10 cellular contexts compared by ENCODE assay signal in the genomic region with DNA sequence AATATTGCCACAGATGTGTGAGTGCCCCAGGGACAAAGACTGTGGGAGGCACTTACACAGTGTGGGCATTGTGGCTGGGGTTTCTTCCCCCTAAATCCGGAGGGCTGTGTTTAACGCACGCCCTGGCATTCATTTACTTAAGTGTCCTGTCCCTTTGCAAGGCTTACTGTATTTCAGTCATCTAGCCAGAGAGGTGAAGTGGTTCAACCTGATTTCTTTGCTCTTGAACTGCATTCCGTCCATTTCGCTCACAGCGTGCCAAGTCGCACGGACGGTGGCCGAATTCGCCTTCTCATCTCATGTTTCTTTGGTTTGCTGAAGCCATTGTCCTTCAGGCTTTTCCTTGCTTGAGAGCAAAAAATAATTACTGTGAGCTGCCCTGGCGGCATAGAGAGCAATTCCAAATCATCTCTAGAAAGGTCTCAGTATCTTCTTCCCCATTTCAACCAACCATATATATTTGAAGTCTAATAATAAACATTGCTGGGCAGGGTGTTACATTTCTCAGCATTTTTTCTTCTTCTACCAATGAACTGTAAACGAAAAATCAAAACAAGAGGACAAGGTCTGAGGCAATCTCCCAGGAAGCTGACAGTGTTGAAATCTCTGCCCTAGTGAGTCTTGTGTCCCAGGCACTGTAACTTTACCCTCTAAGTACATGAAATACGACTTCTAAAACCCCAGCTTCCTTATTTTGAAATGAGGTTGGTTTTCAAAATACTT. TPM values are rescaled to one million over a fixed set of nuclear protein-coding genes. Genes with fewer than 3 reads are reported as not detected.
DNase-seq lines count a peak whose midpoint lies in the region; ATAC-seq, FAIRE-seq and TF ChIP-seq lines count a peak whose summit lies in the region.
"Had no signal": no experiment of that assay in that cellular context is flagged by ENCODE, and none has a peak within 500 bp of the region (broad histone marks: within the 10 kb centered on the region; RNA-seq: fewer than 3 reads in every experiment).

No MANE protein-coding gene starts in this region.

- POLR2A ChIA-PET in K562 (lab: Yijun Ruan, JAX): no interaction called here

- no peak for TF ChIP-seq RAD21 in K562 (CRISPR knock-in tag; conservative IDR thresholded peaks at IDR 0.05 in 1 of 2, IDR thresholded peaks at IDR 0.05 in 1 of 2)

- DNase-seq in Right ventricle myocardium superior: no peak
- no peak for DNase-seq in left ventricle myocardium inferior
- DNase-seq in K562 (ENCODE audit: extremely low read depth in 1 of 4, low spot score in 3 of 4): no peak
- peak; percentile 81 for DNase-seq in lung (ENCODE audit: low spot score)
- no peak for DNase-seq in activated naive CD4-positive, alpha-beta T cell (lab: John Stamatoyannopoulos, UW)
- DNase-seq in HuH-7.5 (ENCODE audit: low spot score): no peak
- DNase-seq: NCI-H146 had no signal

- CTCF ChIA-PET in K562 (lab: Yijun Ruan, JAX; ENCODE audit: low intra/inter-chr PET ratio): no interaction called here

- H3K4me1 ChIP-seq in left ventricle myocardium inferior (no peaks in the 10 kb centered on the region), K562 (replicated peaks in 1 of 2; ENCODE audit: control insufficient read depth in 2 of 2, insufficient read depth in 2 of 2, low read length in 2 of 2) (peaks cover 0 to 3% of the 10 kb centered on the region in 2 experiments; a peak in 1 of 5 replicates), lung (ENCODE audit: control insufficient read depth in 2 of 2, insufficient read depth in 2 of 2, low read length in 2 of 2) (peaks cover 0 to 6% of the 10 kb centered on the region in 2 donors)

- H3K36me3 ChIP-seq in left ventricle myocardium inferior (no peaks in the 10 kb centered on the region), K562 (ENCODE audit: control insufficient read depth, insufficient read depth, low read length) (no peaks in the 10 kb centered on the region), lung (ENCODE audit: control insufficient read depth in 2 of 2, insufficient read depth in 2 of 2, low read length in 2 of 2) (peaks cover 0 to 2% of the 10 kb centered on the region in 2 donors)

- ATAC-seq in Right ventricle myocardium superior (ENCODE audit: poor library complexity) (peak; percentile 70), K562 (no peak), lung (ENCODE audit: insufficient read depth, low FRiP score) (peak; percentile 63), GM21423 (IDR thresholded peaks at IDR 0.05; ENCODE audit: unreplicated experiment) (no peak), GM21825 (IDR thresholded peaks at IDR 0.05; ENCODE audit: unreplicated experiment) (no peak)

- H3K27ac ChIP-seq in left ventricle myocardium inferior (replicated peaks): no peak overlapping the region
- H3K27ac ChIP-seq in K562 (ENCODE audit: extremely low read depth, low read depth, low read length): no peak overlapping the region
- H3K27ac ChIP-seq in lung (ENCODE audit: low read depth in 1 of 2, low read length in 1 of 2): peak overlapping the region in 1 of 2 donors; percentile 88

- 32% methylated on average over 14 of the region's 14 CpGs for WGBS in K562 (ENCODE audit: insufficient coverage, low coverage, missing lambda C conversion rate)
- WGBS in lung, 2 donors: 57 to 66% methylated on average over 14 of the region's 14 CpGs

- in situ Hi-C loops in K562 (cut with MboI): no loop called here

- no peak for FAIRE-seq in K562 (lab: Jason Lieb, UNC)
- FAIRE-seq: D721Med had no signal

- H3K9ac ChIP-seq in K562 (ENCODE audit: insufficient read depth in 1 of 2, low read depth in 2 of 2, low read length in 2 of 2): no peak overlapping the region

- no peaks in the 10 kb centered on the region for H3K79me2 ChIP-seq in K562 (ENCODE audit: control insufficient read depth, insufficient read depth, low read length)

- intact Hi-C loops in Right ventricle myocardium superior (cut with DNase I) (no loop called here), left ventricle myocardium inferior (cut with micrococcal nuclease) (no loop called here), K562 (cut with micrococcal nuclease) (no loop called here)

- no peak for TF ChIP-seq POLR2A in K562 (conservative IDR thresholded peaks at IDR 0.05)

- no peak overlapping the region for H2AFZ ChIP-seq in K562 (ENCODE audit: low read depth, low read length)

- no peak for TF ChIP-seq EP300 in K562 (IDR thresholded peaks at IDR 0.05; ENCODE audit: low read length)

- peaks cover 4% of the 10 kb centered on the region for H4K20me1 ChIP-seq in K562 (replicated peaks; ENCODE audit: control insufficient read depth, insufficient read depth, low read length)

- no peak for TF ChIP-seq CTCF in left ventricle myocardium inferior (IDR thresholded peaks at IDR 0.05; ENCODE audit: borderline replicate concordance)
- no peak for TF ChIP-seq CTCF in K562 (IDR thresholded peaks at IDR 0.05 in 2 of 3, conservative IDR thresholded peaks at IDR 0.05 in 1 of 3; ENCODE audit: insufficient read depth in 2 of 3, low read depth in 1 of 3, low read length in 3 of 3)
- no peak for TF ChIP-seq CTCF in lung (IDR thresholded peaks at IDR 0.05; ENCODE audit: control extremely low read depth, extremely low read depth)

- H3K4me3 ChIP-seq in left ventricle myocardium inferior: no peak overlapping the region
- no peak overlapping the region for H3K4me3 ChIP-seq in K562
- no peak overlapping the region for H3K4me3 ChIP-seq in lung

- H3K27me3 ChIP-seq in left ventricle myocardium inferior (ENCODE audit: low read depth) (no peaks in the 10 kb centered on the region), K562 (ENCODE audit: control insufficient read depth in 2 of 2, insufficient read depth in 2 of 2, low read length in 2 of 2) (peaks cover 75 to 81% of the 10 kb centered on the region in 2 experiments), lung (ENCODE audit: control insufficient read depth, insufficient read depth) (no peaks in the 10 kb centered on the region)

- H3K9me3 ChIP-seq in left ventricle myocardium inferior (replicated peaks) (no peaks in the 10 kb centered on the region), K562 (replicated peaks; ENCODE audit: control insufficient read depth, insufficient read depth, low read depth, low read length) (no peaks in the 10 kb centered on the region), lung (ENCODE audit: control insufficient read depth in 2 of 2, insufficient read depth in 1 of 2, low read length in 1 of 2) (no peaks in the 10 kb centered on the region)

- no peak overlapping the region for H3K4me2 ChIP-seq in K562 (ENCODE audit: insufficient read depth, low read length)

- H3K9me1 ChIP-seq in K562 (ENCODE audit: control insufficient read depth, insufficient read depth, low read length): no peaks in the 10 kb centered on the region

- BruUV-seq in K562 (replicated peaks; lab: Mats Ljungman, UMichigan): no TSS peak

RNA-seq across cellular contexts. Expression of a gene that starts 16.9 kb away (rescaled TPM):
- total RNA-seq in Right ventricle myocardium superior: 11.7 TPM
- 11.2 TPM for total RNA-seq in left ventricle myocardium inferior
- 0.62 and 0.69 TPM in 2 replicates for total RNA-seq in K562 (2011; cell fraction: chromatin; rRNA removed; ENCODE audit: low replicate concordance)
- total RNA-seq in K562 (2011; cell fraction: nucleolus; rRNA removed): 0.13 and 0.50 TPM in 2 replicates
- total RNA-seq in K562 (2011; cell fraction: nucleoplasm; rRNA removed): 0.15 and 0.38 TPM in 2 replicates
- 0.05 and 0.61 TPM in 2 replicates for total RNA-seq in K562 (2014; rRNA removed)
- total RNA-seq in K562 (2014; rRNA removed; fragmentation: Illumina TruSeq; extraction: Trizol): 0.16 and 0.25 TPM in 2 replicates
- total RNA-seq in K562 (2015; rRNA removed; fragmentation: Illumina TruSeq; extraction: Trizol): 0.11 and 0.18 TPM in 2 replicates
- total RNA-seq in K562 (2021): 0.11 and 0.35 TPM in 2 replicates
- polyA plus RNA-seq in K562 (2011; rRNA removed): 0.12 and 0.46 TPM in 2 replicates
- polyA plus RNA-seq in K562 (2011; cell fraction: cytosol; rRNA removed): 0.22 and 0.39 TPM in 2 replicates
- 0.24 and 0.38 TPM in 2 replicates for polyA plus RNA-seq in K562 (2011; cell fraction: nucleus; rRNA removed)
- polyA plus RNA-seq in K562 (2012): 0.17 and 0.35 TPM in 2 replicates
- 0.16 and 0.17 TPM in 2 replicates for polyA plus RNA-seq in K562 (2014; fragmentation: Illumina TruSeq; extraction: Trizol)
- under 1 TPM in 1 of 2 experiments, not detected in 1; 0.06 TPM for polyA plus RNA-seq in K562 (2014; fragmentation: Nextera tagmentation; extraction: Ambion mirVana)
- 0.04 TPM in 2 replicates for polyA plus RNA-seq in K562 (2014; rRNA removed)
- polyA minus RNA-seq in K562 (2011; rRNA and poly(A)+ RNA removed): 0.21 and 0.39 TPM in 2 replicates
- polyA minus RNA-seq in K562 (2011; cell fraction: cytosol; rRNA and poly(A)+ RNA removed): not detected in 2 replicates
- 0.13 and 0.33 TPM in 2 replicates for polyA minus RNA-seq in K562 (2011; cell fraction: nucleus; rRNA and poly(A)+ RNA removed)
- total RNA-seq in lung: 10 to 100 TPM; 14.8 to 20.0 TPM
- 10 to 100 TPM in 1 of 2 donors, 1 to 10 TPM in 1; 6.5 to 16.4 TPM for polyA plus RNA-seq in lung

RNA-seq across cellular contexts. Expression of a gene that starts 22.3 kb away (rescaled TPM):
- total RNA-seq in Right ventricle myocardium superior (128 TPM), left ventricle myocardium inferior (126 TPM), K562 (2014; rRNA removed) (42.2 and 50.0 TPM in 2 replicates), K562 (2014; rRNA removed; fragmentation: Illumina TruSeq; extraction: Trizol) (70.3 and 75.7 TPM in 2 replicates), K562 (2015; rRNA removed; fragmentation: Illumina TruSeq; extraction: Trizol) (52.8 and 57.3 TPM in 2 replicates), K562 (2021) (98.5 and 103 TPM in 2 replicates), lung (100 to 1,000 TPM in 1 of 2 donors, 10 to 100 TPM in 1; 83.4 to 145 TPM)
- total RNA-seq in K562 (2011; cell fraction: chromatin; rRNA removed; ENCODE audit: low replicate concordance): 58.0 and 71.5 TPM in 2 replicates
- 42.2 and 43.2 TPM in 2 replicates for total RNA-seq in K562 (2011; cell fraction: nucleolus; rRNA removed)
- total RNA-seq in K562 (2011; cell fraction: nucleoplasm; rRNA removed): 65.8 and 91.8 TPM in 2 replicates
- polyA plus RNA-seq in K562 (2011; rRNA removed) (324 and 368 TPM in 2 replicates), K562 (2014; fragmentation: Illumina TruSeq; extraction: Trizol) (130 TPM in 2 replicates), K562 (2014; fragmentation: Nextera tagmentation; extraction: Ambion mirVana) (100 to 1,000 TPM; 489 to 583 TPM), K562 (2014; rRNA removed) (127 and 142 TPM in 2 replicates), lung (100 to 1,000 TPM; 253 to 268 TPM)
- polyA plus RNA-seq in K562 (2011; cell fraction: cytosol; rRNA removed): 189 and 261 TPM in 2 replicates
- polyA plus RNA-seq in K562 (2011; cell fraction: nucleus; rRNA removed): 136 and 203 TPM in 2 replicates
- polyA plus RNA-seq in K562 (2012): 107 and 174 TPM in 2 replicates
- polyA minus RNA-seq in K562 (2011; rRNA and poly(A)+ RNA removed): 150 and 163 TPM in 2 replicates
- polyA minus RNA-seq in K562 (2011; cell fraction: cytosol; rRNA and poly(A)+ RNA removed): 30.3 and 31.2 TPM in 2 replicates
- polyA minus RNA-seq in K562 (2011; cell fraction: nucleus; rRNA and poly(A)+ RNA removed): 17.0 and 23.3 TPM in 2 replicates

Comparison
In these comparisons a context has a peak if more than half of its experiments do, and no peak if none do; other contexts are left out.
1. ATAC-seq: peak in Right ventricle myocardium superior (single experiment) and lung (single experiment); none in K562 (single experiment), GM21423 (single experiment) and GM21825 (single experiment).